8 cellular contexts compared by ENCODE assay signal in genomic region chr20:49813305-49813974, GRCh38. TPM values are rescaled to one million over a fixed set of nuclear protein-coding genes. Genes with fewer than 3 reads are reported as not detected.
DNase-seq lines count a peak whose midpoint lies in the region; ATAC-seq and TF ChIP-seq lines count a peak whose summit lies in the region.

No MANE protein-coding gene starts in this region.

- H2BK120ac ChIP-seq in neuronal stem cell (ENCODE audit: low read depth, low read length), result no peak overlapping the region

- peak overlapping the region; percentile 7 for H2BK5ac ChIP-seq in neuronal stem cell (ENCODE audit: low read length)

- H2AK5ac ChIP-seq in neuronal stem cell (ENCODE audit: low read depth, low read length), result peak overlapping the region; percentile 66

- no peak for ATAC-seq in DND-41 (ENCODE audit: insufficient read depth, low read depth)
- no peak for ATAC-seq in HG02938 (IDR thresholded peaks at IDR 0.05; ENCODE audit: unreplicated experiment)
- ATAC-seq in HG02642 (IDR thresholded peaks at IDR 0.05; ENCODE audit: poor library complexity, unreplicated experiment), result no peak

- H3K9me3 ChIP-seq in DND-41 (ENCODE audit: insufficient read depth, low read length, severe bottlenecking) (no peaks in the 10 kb centered on the region), OCI-LY7 (ENCODE audit: low read length) (no peaks in the 10 kb centered on the region), endocrine pancreas (ENCODE audit: control insufficient read depth, low read length) (no peaks in the 10 kb centered on the region), neuronal stem cell (replicated peaks in 1 of 2; ENCODE audit: control insufficient read depth in 2 of 2, insufficient read depth in 1 of 2, low read depth in 1 of 2, low read length in 2 of 2) (no peaks in the 10 kb centered on the region)

- H3K4me2 ChIP-seq in DND-41 (ENCODE audit: insufficient read depth, low read length) (peak overlapping the region; percentile 80), OCI-LY7 (ENCODE audit: low read length) (peak overlapping the region; percentile 96), neuronal stem cell (ENCODE audit: insufficient read depth, low read length, poor library complexity, severe bottlenecking) (peak overlapping the region; percentile 71)

- peak overlapping the region; percentile 49 to 70 for H3K4me3 ChIP-seq in DND-41 (ENCODE audit: low read depth in 1 of 2, low read length in 2 of 2)
- H3K4me3 ChIP-seq in OCI-LY7 (ENCODE audit: low read depth, low read length, poor library complexity, severe bottlenecking), result peak overlapping the region; percentile 81
- H3K4me3 ChIP-seq in endocrine pancreas (ENCODE audit: control insufficient read depth, insufficient read depth, low read length), result peak overlapping the region; percentile 82
- peak overlapping the region; percentile 82 to 86 for H3K4me3 ChIP-seq in neuronal stem cell (ENCODE audit: low read length in 2 of 2)

- CTCF ChIA-PET in OCI-LY7 (lab: Charles Lee; ENCODE audit: unreplicated experiment), result no interaction called here

- H2BK12ac ChIP-seq in neuronal stem cell (ENCODE audit: low read length), result no peak overlapping the region

- H3K14ac ChIP-seq in neuronal stem cell (ENCODE audit: low read length), result no peak overlapping the region

- H3K4ac ChIP-seq in neuronal stem cell (ENCODE audit: low read length), result no peak overlapping the region

- BruUV-seq in OCI-LY7 (replicated peaks; lab: Mats Ljungman, UMichigan), result no TSS peak

- intact Hi-C loops in OCI-LY7 (cut with micrococcal nuclease; ENCODE audit: unreplicated experiment), result no loop called here

- H3K27me3 ChIP-seq in DND-41 (ENCODE audit: insufficient read depth, low read length, poor library complexity) (no peaks in the 10 kb centered on the region), endocrine pancreas (ENCODE audit: control insufficient read depth, insufficient read depth, low read length) (no peaks in the 10 kb centered on the region), neuronal stem cell (ENCODE audit: control insufficient read depth in 3 of 3, insufficient read depth in 3 of 3, low read depth in 1 of 3, low read length in 3 of 3) (no peaks in the 10 kb centered on the region)

- H3K4me1 ChIP-seq in DND-41 (ENCODE audit: insufficient read depth, low read length), result peaks cover 22% of the 10 kb centered on the region
- peaks cover 48% of the 10 kb centered on the region for H3K4me1 ChIP-seq in OCI-LY7 (ENCODE audit: insufficient read depth, low read length, poor library complexity, severe bottlenecking)
- H3K4me1 ChIP-seq in endocrine pancreas (ENCODE audit: control insufficient read depth, insufficient read depth, low read length), result no peaks in the 10 kb centered on the region
- H3K4me1 ChIP-seq in neuronal stem cell (ENCODE audit: control insufficient read depth in 2 of 2, insufficient read depth in 1 of 2, low read depth in 1 of 2, low read length in 2 of 2), result peaks cover 6 to 10% of the 10 kb centered on the region in 2 donors

- POLR2A ChIA-PET in OCI-LY7 (lab: Charles Lee), result interaction anchor here (0.6 to 1.4 kb wide), 7 partner anchors 8 to 144 kb away, joined by 3 to 13 read pairs (median 4); no protein-coding TSS in a partner anchor

- H4K91ac ChIP-seq in neuronal stem cell (ENCODE audit: low read depth, low read length, poor library complexity), result no peak overlapping the region

- H4K20me1 ChIP-seq in DND-41 (ENCODE audit: insufficient read depth, low read length), result no peaks in the 10 kb centered on the region
- no peaks in the 10 kb centered on the region for H4K20me1 ChIP-seq in OCI-LY7 (ENCODE audit: insufficient read depth, low read length)

- no peak overlapping the region for H4K8ac ChIP-seq in neuronal stem cell (ENCODE audit: low read depth, low read length)

- H3K18ac ChIP-seq in neuronal stem cell (ENCODE audit: low read length), result peak overlapping the region; percentile 79

- H3K9ac ChIP-seq in DND-41 (ENCODE audit: low read depth, low read length) (peak overlapping the region; percentile 62), endocrine pancreas (ENCODE audit: control insufficient read depth, insufficient read depth, low read length) (peak overlapping the region; percentile 95), neuronal stem cell (ENCODE audit: low read depth, low read length, poor library complexity) (peak overlapping the region; percentile 36)

- no peak overlapping the region for H3K23ac ChIP-seq in neuronal stem cell (ENCODE audit: low read depth, low read length, poor library complexity)

- H3K27ac ChIP-seq in DND-41 (ENCODE audit: low read length) (peak overlapping the region; percentile 83), OCI-LY7 (ENCODE audit: low read depth, low read length, poor library complexity, severe bottlenecking) (peak overlapping the region; percentile 62), neuronal stem cell (replicated peaks; ENCODE audit: low read length) (peak overlapping the region; percentile 37)

- TF ChIP-seq CTCF in DND-41 (IDR thresholded peaks at IDR 0.05; ENCODE audit: borderline replicate concordance, extremely low read depth, low read length, poor library complexity, severe bottlenecking) (no peak), OCI-LY7 (conservative IDR thresholded peaks at IDR 0.05; ENCODE audit: low read length) (no peak)

- WGBS in neuronal stem cell (ENCODE audit: extremely low coverage in 2 of 2, insufficient read length in 2 of 2, insufficient replicate concordance in 1 of 2), 2 donors, result no CpG with 5 or more reads among the region's 11 CpGs

- H3K79me1 ChIP-seq in neuronal stem cell (ENCODE audit: low read depth, low read length), result no peaks in the 10 kb centered on the region

- no peaks in the 10 kb centered on the region for H3K9me2 ChIP-seq in OCI-LY7 (ENCODE audit: insufficient read depth, low read length)

- DNase-seq in DND-41 (no peak), OCI-LY7 (ENCODE audit: low spot score) (no peak), neuronal stem cell (ENCODE audit: low spot score) (no peak), islet precursor cell (no peak)
- no peak for DNase-seq in stimulated activated CD4-positive, alpha-beta T cell treated with anti-CD3 and anti-CD28 coated beads, Interleukin-15, amount 100 ng/mL, for 24 hours

- peak overlapping the region; percentile 35 for H2BK15ac ChIP-seq in neuronal stem cell (ENCODE audit: low read length)

- H3K36me3 ChIP-seq in DND-41 (ENCODE audit: insufficient read depth, low read length), result peaks cover 29% of the 10 kb centered on the region
- H3K36me3 ChIP-seq in OCI-LY7 (ENCODE audit: insufficient read depth, low read length), result peaks cover 35% of the 10 kb centered on the region
- H3K36me3 ChIP-seq in endocrine pancreas (ENCODE audit: control insufficient read depth, insufficient read depth, low read length), result no peaks in the 10 kb centered on the region
- H3K36me3 ChIP-seq in neuronal stem cell (replicated peaks in 1 of 2; ENCODE audit: control insufficient read depth in 2 of 2, insufficient read depth in 2 of 2, low read length in 2 of 2), result peaks cover 0 to 37% of the 10 kb centered on the region in 2 donors

- peak overlapping the region; percentile 94 for H2AFZ ChIP-seq in DND-41 (ENCODE audit: low read depth, low read length)
- peak overlapping the region; percentile 58; the same call in 1 of the 2 replicates for H2AFZ ChIP-seq in OCI-LY7 (ENCODE audit: low read length)
- H2AFZ ChIP-seq in neuronal stem cell (ENCODE audit: low read length), result peak overlapping the region; percentile 84

- H3K79me2 ChIP-seq in DND-41 (ENCODE audit: insufficient read depth, low read length) (peaks cover 21% of the 10 kb centered on the region), OCI-LY7 (ENCODE audit: insufficient read depth, low read depth, low read length) (peaks cover 10% of the 10 kb centered on the region; the same call in 1 of the 2 replicates)

RNA-seq across cellular contexts. Expression of gene SLC9A8, which starts 0.8 kb away (rescaled TPM):
- 13.9 and 30.3 TPM in 2 replicates for total RNA-seq in OCI-LY7 (2014; rRNA removed; shearing (Covaris generic))
- 22.0 and 28.7 TPM in 2 replicates for total RNA-seq in OCI-LY7 (2022)
- polyA plus RNA-seq in neuronal stem cell (2013, experiment 1 of 2), result 2.9 TPM
- 2.7 TPM for polyA plus RNA-seq in neuronal stem cell (2013, experiment 2 of 2)

Comparison
In these comparisons a context has a peak if more than half of its experiments do, and no peak if none do; other contexts are left out.
1. H3K9ac ChIP-seq: peak in every context shown above with its lines; median percentile 95 in endocrine pancreas; 62 in DND-41; 36 in neuronal stem cell.